Comparison of ENCODE assay signal across 8 cellular contexts in the genomic region with DNA sequence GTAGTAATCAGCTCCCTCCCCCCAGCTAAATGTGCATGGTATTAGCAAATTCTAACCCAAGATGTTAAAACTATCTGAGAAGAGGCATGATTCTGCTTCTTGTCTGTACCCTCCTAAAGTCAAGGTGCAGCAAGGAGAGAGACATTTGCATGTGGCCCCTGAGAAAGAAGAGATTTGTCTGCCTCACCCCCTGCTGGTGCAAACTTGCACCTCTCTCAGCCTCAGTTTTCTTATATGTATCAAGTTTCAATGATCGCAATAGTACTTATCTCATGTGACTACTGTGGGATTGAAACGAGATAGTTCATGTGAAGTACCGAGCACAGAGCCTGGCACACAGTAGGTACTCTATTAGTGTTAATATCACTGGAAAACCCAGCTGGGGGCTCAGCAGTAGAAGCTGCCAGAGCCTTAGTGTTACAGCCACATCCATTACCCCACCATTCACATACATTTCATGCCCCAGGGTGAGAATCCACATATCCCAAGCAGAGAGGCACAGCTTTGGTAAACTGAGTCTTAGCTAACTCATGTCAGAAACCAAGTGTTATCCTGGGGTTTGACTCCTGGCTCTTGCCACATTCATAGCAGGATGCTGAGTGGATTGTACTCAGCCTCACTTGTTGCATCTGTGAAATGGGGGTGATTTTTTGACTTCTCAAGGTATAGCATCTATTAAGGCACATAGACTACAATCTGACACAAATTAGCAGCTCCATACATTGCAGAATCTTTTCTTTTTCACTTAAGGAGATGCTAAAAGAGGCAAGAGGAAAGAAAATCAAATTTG. TPM values are rescaled to one million over a fixed set of nuclear protein-coding genes. Genes with fewer than 3 reads are reported as not detected.
DNase-seq lines count a peak whose midpoint lies in the region; ATAC-seq and TF ChIP-seq lines count a peak whose summit lies in the region.

No MANE protein-coding gene starts in this region.

- no peak overlapping the region for H3K56ac ChIP-seq in mesendoderm (ENCODE audit: low read length)

- no peak overlapping the region for H3K4me3 ChIP-seq in GM23248
- no peak overlapping the region for H3K4me3 ChIP-seq in mesendoderm (ENCODE audit: low read length)
- no peak overlapping the region for H3K4me3 ChIP-seq in SJCRH30
- no peak overlapping the region for H3K4me3 ChIP-seq in gastrocnemius medialis

- H3K36me3 Mint-ChIP-seq in Calu3 (ENCODE audit: insufficient read depth, unreplicated experiment): peaks cover 79% of the 10 kb centered on the region
- peaks cover 84% of the 10 kb centered on the region for H3K36me3 Mint-ChIP-seq in activated CD8-positive, alpha-beta T cell treated with anti-CD3 and anti-CD28 coated beads, Interleukin-2, amount 10 ng/mL, durations not matched to agents 7 days and 5 days (ENCODE audit: low read depth)

- CTCF ChIA-PET in Calu3 (lab: Charles Lee): interaction anchor here (0.5 to 1.5 kb wide), 8 partner anchors 10 to 158 kb away, joined by 3 to 15 read pairs (median 4); no protein-coding TSS in a partner anchor
- CTCF ChIA-PET in activated CD8-positive, alpha-beta T cell treated with anti-CD3 and anti-CD28 coated beads, Interleukin-2, amount 10 ng/mL, durations not matched to agents 7 days and 5 days (lab: Charles Lee): interaction anchor here (0.6 to 13.5 kb wide), 24 partner anchors 9 to 248 kb away, joined by 3 to 218 read pairs (median 6); partner anchors contain the start of gene CD44

- no peak overlapping the region for H2BK15ac ChIP-seq in mesendoderm (replicated peaks; ENCODE audit: low read depth)

- peaks cover 96% of the 10 kb centered on the region for H3F3A ChIP-seq in GM23248 (ENCODE audit: insufficient read depth)

- no peaks in the 10 kb centered on the region for H3K9me3 Mint-ChIP-seq in Calu3 (ENCODE audit: low read depth, unreplicated experiment)
- no peaks in the 10 kb centered on the region for H3K9me3 Mint-ChIP-seq in activated CD8-positive, alpha-beta T cell treated with anti-CD3 and anti-CD28 coated beads, Interleukin-2, amount 10 ng/mL, durations not matched to agents 7 days and 5 days (ENCODE audit: insufficient read depth)

- H3K4me2 ChIP-seq in GM23248 (ENCODE audit: unreplicated experiment) (peak overlapping the region; percentile 59), mesendoderm (ENCODE audit: low read length) (no peak overlapping the region)

- H3K9me2 ChIP-seq in GM23248 (ENCODE audit: insufficient read depth): no peaks in the 10 kb centered on the region

- H3K4me1 ChIP-seq in GM23248 (ENCODE audit: insufficient read depth) (peaks cover 96% of the 10 kb centered on the region), mesendoderm (ENCODE audit: control insufficient read depth, low read depth, low read length) (peaks cover 31% of the 10 kb centered on the region), SJCRH30 (no peaks in the 10 kb centered on the region), gastrocnemius medialis (peaks cover 16 to 35% of the 10 kb centered on the region in 2 donors)

- in situ Hi-C loops in GM23248 (cut with MboI): no loop called here
- in situ Hi-C loops in gastrocnemius medialis (cut with MboI; ENCODE audit: low sequenced_read_pairs in 4 of 4): no loop called here

- POLR2A ChIA-PET in activated CD8-positive, alpha-beta T cell treated with anti-CD3 and anti-CD28 coated beads, Interleukin-2, amount 10 ng/mL, durations not matched to agents 7 days and 5 days (lab: Charles Lee): interaction anchor here (0.6 to 5.7 kb wide), 11 partner anchors 8 to 98 kb away, joined by 3 to 61 read pairs (median 8); partner anchors contain the start of gene CD44

- DNase-seq in Calu3 (no peak), GM23248 (no peak), mesendoderm (peak; percentile 72), NCI-H69 (lab: John Stamatoyannopoulos, UW) (no peak), head of caudate nucleus (no peak), SJCRH30 (no peak), gastrocnemius medialis (no peak)
- DNase-seq in activated CD8-positive, alpha-beta T cell treated with anti-CD3 and anti-CD28 coated beads, Interleukin-2, amount 10 ng/mL, durations not matched to agents 7 days and 5 days: peak; percentile 66

- H3K27me3 ChIP-seq in GM23248 (replicated peaks; ENCODE audit: insufficient read depth): no peaks in the 10 kb centered on the region
- H3K27me3 ChIP-seq in mesendoderm (ENCODE audit: insufficient read depth, low read length, poor library complexity): no peaks in the 10 kb centered on the region
- H3K27me3 ChIP-seq in SJCRH30: no peaks in the 10 kb centered on the region; the same call in 1 of the 2 replicates
- H3K27me3 ChIP-seq in gastrocnemius medialis: no peaks in the 10 kb centered on the region

- peaks cover 95% of the 10 kb centered on the region for H3K79me2 ChIP-seq in GM23248 (ENCODE audit: insufficient read depth)
- no peaks in the 10 kb centered on the region for H3K79me2 ChIP-seq in mesendoderm (ENCODE audit: control insufficient read depth, insufficient read depth, low read length)

- 67 to 72% methylated on average over 3 of the region's 3 CpGs for WGBS in GM23248 (ENCODE audit: low coverage in 1 of 2, low lambda C conversion rate in 2 of 2, missing lambda C conversion rate in 2 of 2), 2 experiments
- WGBS in mesendoderm (ENCODE audit: extremely low coverage, insufficient coverage, low lambda C conversion rate): no CpG with 5 or more reads among the region's 3 CpGs

- ATAC-seq in activated CD8-positive, alpha-beta T cell treated with anti-CD3 and anti-CD28 coated beads, Interleukin-2, amount 10 ng/mL, durations not matched to agents 7 days and 5 days: no peak
- ATAC-seq in gastrocnemius medialis: no peak

- no peak for TF ChIP-seq POLR2A in gastrocnemius medialis (IDR thresholded peaks at IDR 0.05)

- no peak overlapping the region for H4K5ac ChIP-seq in mesendoderm (ENCODE audit: low read length)

- H3K27me3 Mint-ChIP-seq in Calu3 (ENCODE audit: unreplicated experiment): no peaks in the 10 kb centered on the region
- no peaks in the 10 kb centered on the region for H3K27me3 Mint-ChIP-seq in activated CD8-positive, alpha-beta T cell treated with anti-CD3 and anti-CD28 coated beads, Interleukin-2, amount 10 ng/mL, durations not matched to agents 7 days and 5 days (ENCODE audit: low read depth)

- peaks cover 26% of the 10 kb centered on the region for H3K36me3 ChIP-seq in GM23248 (ENCODE audit: low read depth)
- no peaks in the 10 kb centered on the region for H3K36me3 ChIP-seq in mesendoderm (ENCODE audit: control insufficient read depth, insufficient read depth, low read length)
- H3K36me3 ChIP-seq in SJCRH30: no peaks in the 10 kb centered on the region
- H3K36me3 ChIP-seq in gastrocnemius medialis: no peaks in the 10 kb centered on the region

- H3K27ac Mint-ChIP-seq in Calu3 (ENCODE audit: unreplicated experiment): peak overlapping the region; percentile 85
- H3K27ac Mint-ChIP-seq in activated CD8-positive, alpha-beta T cell treated with anti-CD3 and anti-CD28 coated beads, Interleukin-2, amount 10 ng/mL, durations not matched to agents 7 days and 5 days: peak overlapping the region; percentile 99

- no peak overlapping the region for H4K8ac ChIP-seq in mesendoderm (ENCODE audit: low read depth, low read length)

- intact Hi-C loops in Calu3 (cut with micrococcal nuclease; ENCODE audit: unreplicated experiment): loop anchor here (2.0 kb wide), 2 partner anchors 19 to 155 kb away; no protein-coding TSS in a partner anchor
- intact Hi-C loops in head of caudate nucleus (cut with DNase I): no loop called here
- intact Hi-C loops in gastrocnemius medialis (cut with DNase I; ENCODE audit: low total_unique reads): no loop called here

- no TSS peak for BruUV-seq in Calu3 (replicated peaks; lab: Mats Ljungman, UMichigan)

- no peak overlapping the region for H3K23ac ChIP-seq in mesendoderm (ENCODE audit: low read length)

- peaks cover 15% of the 10 kb centered on the region for H4K20me1 ChIP-seq in GM23248 (ENCODE audit: insufficient read depth)

- H3K9ac ChIP-seq in GM23248: peak overlapping the region; percentile 82
- no peak overlapping the region for H3K9ac ChIP-seq in mesendoderm (ENCODE audit: low read length)

- H3K9me3 ChIP-seq in GM23248 (ENCODE audit: low read depth): no peaks in the 10 kb centered on the region
- H3K9me3 ChIP-seq in SJCRH30 (replicated peaks): no peaks in the 10 kb centered on the region
- no peaks in the 10 kb centered on the region for H3K9me3 ChIP-seq in gastrocnemius medialis

- H3K4me3 Mint-ChIP-seq in Calu3 (ENCODE audit: low read depth, unreplicated experiment): peak overlapping the region; percentile 46
- peak overlapping the region; percentile 39 for H3K4me3 Mint-ChIP-seq in activated CD8-positive, alpha-beta T cell treated with anti-CD3 and anti-CD28 coated beads, Interleukin-2, amount 10 ng/mL, durations not matched to agents 7 days and 5 days

- no peaks in the 10 kb centered on the region for H3K79me1 ChIP-seq in mesendoderm (ENCODE audit: low read length)

- no peak overlapping the region for H3K18ac ChIP-seq in mesendoderm (ENCODE audit: low read length)

- H2AK5ac ChIP-seq in mesendoderm (ENCODE audit: low read length): no peak overlapping the region

- TF ChIP-seq CTCF in Calu3 (IDR thresholded peaks at IDR 0.05; ENCODE audit: unreplicated experiment) (no peak), gastrocnemius medialis (IDR thresholded peaks at IDR 0.05 in 4 of 5, conservative IDR thresholded peaks at IDR 0.05 in 1 of 5) (no peak)

- no peak overlapping the region for H3K4ac ChIP-seq in mesendoderm (ENCODE audit: low read depth, low read length)

- H2BK120ac ChIP-seq in mesendoderm (ENCODE audit: low read depth, low read length): no peak overlapping the region

- H2AFZ ChIP-seq in GM23248: no peak overlapping the region

- peak overlapping the region; percentile 99 for H3K27ac ChIP-seq in GM23248
- H3K27ac ChIP-seq in mesendoderm (ENCODE audit: low read depth, low read length): no peak overlapping the region
- H3K27ac ChIP-seq in SJCRH30: no peak overlapping the region
- H3K27ac ChIP-seq in gastrocnemius medialis: no peak overlapping the region

- no peak overlapping the region for H2BK5ac ChIP-seq in mesendoderm (ENCODE audit: low read length)

- H3K4me1 Mint-ChIP-seq in Calu3 (ENCODE audit: low read depth, unreplicated experiment): peaks cover 98% of the 10 kb centered on the region
- H3K4me1 Mint-ChIP-seq in activated CD8-positive, alpha-beta T cell treated with anti-CD3 and anti-CD28 coated beads, Interleukin-2, amount 10 ng/mL, durations not matched to agents 7 days and 5 days (ENCODE audit: low read depth): peaks cover 99% of the 10 kb centered on the region

RNA-seq across cellular contexts. Expression of gene CD44, which starts 24.9 kb away (rescaled TPM):
- 1,189 and 1,365 TPM in 2 replicates for total RNA-seq in Calu3 (2022)
- 405 and 506 TPM in 2 replicates for total RNA-seq in GM23248 (2014; rRNA removed; shearing (Covaris generic))
- 519 and 523 TPM in 2 replicates for polyA plus RNA-seq in GM23248 (2016; fragmentation: Nextera tagmentation; extraction: Ambion mirVana)
- total RNA-seq in activated CD8-positive, alpha-beta T cell treated with anti-CD3 and anti-CD28 coated beads, Interleukin-2, amount 10 ng/mL, durations not matched to agents 7 days and 5 days: 100 to 1,000 TPM; 398 to 399 TPM
- 29.0 TPM for polyA plus RNA-seq in mesendoderm (2013, experiment 1 of 2)
- polyA plus RNA-seq in mesendoderm (2013, experiment 2 of 2): 30.1 TPM
- 0.04 and 0.05 TPM in 2 replicates for total RNA-seq in SJCRH30 (2014; rRNA removed; shearing (Covaris generic))
- total RNA-seq in gastrocnemius medialis: 10 to 100 TPM; 19.5 to 32.5 (median 29.2) TPM

Comparison
In these comparisons a context has a peak if more than half of its experiments do, and no peak if none do; other contexts are left out.
1. DNase-seq: peak in activated CD8-positive, alpha-beta T cell treated with anti-CD3 and anti-CD28 coated beads, Interleukin-2, amount 10 ng/mL, durations not matched to agents 7 days and 5 days (single experiment) and mesendoderm (single experiment); none in Calu3 (single experiment), GM23248 (single experiment), NCI-H69 (single experiment), head of caudate nucleus (0 of 42), SJCRH30 (0 of 2) and gastrocnemius medialis (0 of 2).
2. RNA of gene CD44, which starts 24.9 kb away (total RNA-seq): 1,189 to 1,365 TPM in Calu3, 405 to 506 TPM in GM23248, 398 to 399 TPM in activated CD8-positive, alpha-beta T cell treated with anti-CD3 and anti-CD28 coated beads, Interleukin-2, amount 10 ng/mL, durations not matched to agents 7 days and 5 days and 19.5 to 32.5 TPM in gastrocnemius medialis; 0.04 to 0.05 TPM in SJCRH30; every median in the first group is over 10 times any median in the second.